8 cellular contexts compared by ENCODE assay signal in genomic region chr2:113604085-113604477, GRCh38. TPM values are rescaled to one million over a fixed set of nuclear protein-coding genes. Genes with fewer than 3 reads are reported as not detected.
DNase-seq lines count a peak whose midpoint lies in the region; ATAC-seq and TF ChIP-seq lines count a peak whose summit lies in the region.
"Not testable (repeated sequence)": the region's sequence is repeated elsewhere in the genome, so short reads cannot be mapped to it uniquely, and the experiment has no call there.

No MANE protein-coding gene starts in this region.

- not testable (repeated sequence) for H3K27me3 Mint-ChIP-seq in nephron (ENCODE audit: low read depth)

- H3K4me3 Mint-ChIP-seq in nephron, result peak overlapping the region; percentile 87 to 97 (median 95)

- not testable (repeated sequence) for H3K36me3 Mint-ChIP-seq in nephron (ENCODE audit: low read depth)

- not testable (repeated sequence) for H3K4me1 ChIP-seq in breast epithelium

- not testable (repeated sequence) for H3K9me3 Mint-ChIP-seq in nephron

- H3K4me3 ChIP-seq in breast epithelium, result peak overlapping the region; percentile 46 to 79 (median 63)

- peak overlapping the region; percentile 98 for H3K27ac Mint-ChIP-seq in nephron

- not testable (repeated sequence) for H3K27me3 ChIP-seq in breast epithelium

- ATAC-seq in GM18873 (IDR thresholded peaks at IDR 0.05; ENCODE audit: low FRiP score, unreplicated experiment), result peak; percentile 42

- H3K36me3 ChIP-seq in breast epithelium, result not testable (repeated sequence)

- H3K27ac ChIP-seq in breast epithelium, result peak overlapping the region; percentile 88 to 97

- peak; percentile 22 for DNase-seq in AG08395 (ENCODE audit: low spot score)
- DNase-seq in LoVo (ENCODE audit: low spot score), result peak; percentile 89
- DNase-seq in activated CD4-positive, alpha-beta T cell treated with anti-CD3 and anti-CD28 coated beads, Interleukin-2, amount 50 U/mL, for 4 hours, result peak; percentile 91 to 92
- peak; percentile 89 to 94 for DNase-seq in breast epithelium (ENCODE audit: low spot score in 2 of 2)
- peak; percentile 97 for DNase-seq in cardiac septum (ENCODE audit: low spot score)
- peak; percentile 83 to 92 (median 83) for DNase-seq in stimulated activated CD4-positive, alpha-beta T cell treated with anti-CD3 and anti-CD28 coated beads, TNF-alpha, amount 100 ng/mL, for 48 hours (ENCODE audit: low read depth in 3 of 3)

- H3K9me3 ChIP-seq in breast epithelium, result not testable (repeated sequence)

- TF ChIP-seq CTCF in breast epithelium (IDR thresholded peaks at IDR 0.05) (peak; percentile 100), nephron (IDR thresholded peaks at IDR 0.05; ENCODE audit: unreplicated experiment in 3 of 3) (peak; percentile 98 to 99 (median 99))

- TF ChIP-seq POLR2A in breast epithelium (IDR thresholded peaks at IDR 0.05), result peak; percentile 39

- peaks cover 16% of the 10 kb centered on the region for H3K4me1 Mint-ChIP-seq in nephron

- intact Hi-C loops in breast epithelium (cut with DNase I; ENCODE audit: low total_unique reads); cardiac septum (cut with DNase I): not testable (repeated sequence)

RNA-seq across cellular contexts. Expression of gene RABL2A, which starts 23.0 kb away (rescaled TPM):
- total RNA-seq in breast epithelium (10 to 100 TPM; 10.1 to 23.7 (median 14.7) TPM), cardiac septum (7.9 TPM)

Comparison
In these comparisons a context has a peak if more than half of its experiments do, and no peak if none do; other contexts are left out.
1. Peak in every context shown above with its lines: DNase-seq, ATAC-seq, H3K4me3 ChIP-seq and H3K27ac ChIP-seq.
2. DNase-seq: peak in every context shown above with its lines; median percentile 97 in cardiac septum; 92 in activated CD4-positive, alpha-beta T cell treated with anti-CD3 and anti-CD28 coated beads, Interleukin-2, amount 50 U/mL, for 4 hours; 92 in breast epithelium; 89 in LoVo; 83 in stimulated activated CD4-positive, alpha-beta T cell treated with anti-CD3 and anti-CD28 coated beads, TNF-alpha, amount 100 ng/mL, for 48 hours; 22 in AG08395.